Comparison of ENCODE assay signal across 11 cellular contexts in the genomic region with DNA sequence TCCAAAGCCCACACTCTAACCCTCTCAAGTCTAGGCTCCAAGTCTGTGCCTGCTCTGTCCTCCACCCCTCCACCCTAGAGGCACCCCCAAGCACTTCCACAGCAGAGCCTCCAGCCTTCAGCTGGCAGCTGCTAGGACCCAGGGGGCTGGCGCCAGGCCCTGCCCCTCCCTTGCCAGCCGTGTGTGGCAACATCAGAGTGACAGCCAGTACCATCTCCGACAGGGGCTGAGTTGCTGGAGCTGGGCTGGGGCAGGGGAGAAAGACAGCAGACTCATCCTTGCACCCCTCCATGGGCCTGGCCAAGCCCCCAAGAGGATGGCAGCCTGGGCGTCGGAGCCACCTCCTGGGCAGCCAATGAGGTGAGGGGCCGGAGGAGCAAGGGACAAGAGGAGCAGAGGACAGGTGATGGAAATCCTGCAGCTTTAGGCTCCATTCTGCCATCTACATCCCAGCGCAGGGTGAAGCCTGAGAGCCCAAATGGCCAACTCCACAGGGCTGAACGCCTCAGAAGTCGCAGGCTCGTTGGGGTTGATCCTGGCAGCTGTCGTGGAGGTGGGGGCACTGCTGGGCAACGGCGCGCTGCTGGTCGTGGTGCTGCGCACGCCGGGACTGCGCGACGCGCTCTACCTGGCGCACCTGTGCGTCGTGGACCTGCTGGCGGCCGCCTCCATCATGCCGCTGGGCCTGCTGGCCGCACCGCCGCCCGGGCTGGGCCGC. TPM values are rescaled to one million over a fixed set of nuclear protein-coding genes. Genes with fewer than 3 reads are reported as not detected.
DNase-seq lines count a peak whose midpoint lies in the region; ATAC-seq, FAIRE-seq and TF ChIP-seq lines count a peak whose summit lies in the region.
"Had no signal": no experiment of that assay in that cellular context is flagged by ENCODE, and none has a peak within 500 bp of the region (broad histone marks: within the 10 kb centered on the region; RNA-seq: fewer than 3 reads in every experiment).

A gene with protein sequence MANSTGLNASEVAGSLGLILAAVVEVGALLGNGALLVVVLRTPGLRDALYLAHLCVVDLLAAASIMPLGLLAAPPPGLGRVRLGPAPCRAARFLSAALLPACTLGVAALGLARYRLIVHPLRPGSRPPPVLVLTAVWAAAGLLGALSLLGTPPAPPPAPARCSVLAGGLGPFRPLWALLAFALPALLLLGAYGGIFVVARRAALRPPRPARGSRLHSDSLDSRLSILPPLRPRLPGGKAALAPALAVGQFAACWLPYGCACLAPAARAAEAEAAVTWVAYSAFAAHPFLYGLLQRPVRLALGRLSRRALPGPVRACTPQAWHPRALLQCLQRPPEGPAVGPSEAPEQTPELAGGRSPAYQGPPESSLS (plus strand): TSS at position 207 of the 718 bp plus-strand sequence. CDS start 272 bp downstream, at position 479.

- H3K4me3 ChIP-seq in HCT116 (replicated peaks in 1 of 2; ENCODE audit: low read depth in 1 of 2, low read length in 2 of 2) (no peak within 1 kb of the TSS), astrocyte of the cerebellum (ENCODE audit: low read depth, low read length) (peak within 1 kb of the TSS; percentile 26), keratinocyte (ENCODE audit: control insufficient read depth in 2 of 3, extremely low read depth in 1 of 3, insufficient read depth in 2 of 3, low read depth in 1 of 3, low read length in 3 of 3) (peak within 1 kb of the TSS in 1 of 3 experiments; percentile 20), skeletal muscle tissue (ENCODE audit: low read length in 3 of 3) (peak within 1 kb of the TSS; percentile 59 to 75 (median 65)), Caco-2 (ENCODE audit: low read depth, low read length) (no peak within 1 kb of the TSS)

- no peak for TF ChIP-seq CTCF in HCT116 (IDR thresholded peaks at IDR 0.05 in 2 of 3, conservative IDR thresholded peaks at IDR 0.05 in 1 of 3; ENCODE audit: borderline replicate concordance in 1 of 3, insufficient read depth in 1 of 3, low read depth in 2 of 3, low read length in 2 of 3)
- no peak for TF ChIP-seq CTCF in astrocyte of the cerebellum (IDR thresholded peaks at IDR 0.05; ENCODE audit: low read depth, low read length, missing control alignments)
- no peak for TF ChIP-seq CTCF in keratinocyte (optimal IDR thresholded peaks at IDR 0.05 in 1 of 3, IDR thresholded peaks at IDR 0.05 in 1 of 3, conservative IDR thresholded peaks at IDR 0.05 in 1 of 3; ENCODE audit: extremely low read depth in 1 of 3, insufficient read depth in 2 of 3, low read length in 3 of 3)
- TF ChIP-seq CTCF in Caco-2 (IDR thresholded peaks at IDR 0.05; ENCODE audit: insufficient read depth in 1 of 2, low read depth in 1 of 2, low read length in 1 of 2, severe bottlenecking in 1 of 2, unreplicated experiment in 1 of 2): no peak

- no peak within 1 kb of the TSS for H3K27ac Mint-ChIP-seq in Caco-2 (ENCODE audit: unreplicated experiment)

- 0 out of 4 replicates have a peak, but pooled peaks cover 0 to 3% of the 10 kb centered on the region in 2 experiments for H3K36me3 ChIP-seq in HCT116 (ENCODE audit: control insufficient read depth in 1 of 2, insufficient read depth in 2 of 2, low read length in 2 of 2)
- H3K36me3 ChIP-seq in keratinocyte (ENCODE audit: control insufficient read depth in 2 of 2, extremely low read depth in 1 of 2, insufficient read depth in 2 of 2, low read length in 2 of 2): peaks cover 0 to 19% of the 10 kb centered on the region in 2 experiments
- peaks cover 9 to 31% (median 17%) of the 10 kb centered on the region in 3 donors for H3K36me3 ChIP-seq in skeletal muscle tissue (ENCODE audit: control insufficient read depth in 3 of 3, insufficient read depth in 3 of 3, low read length in 3 of 3)
- H3K36me3 ChIP-seq in Caco-2 (ENCODE audit: control insufficient read depth, insufficient read depth, low read length): no peaks in the 10 kb centered on the region

- CTCF ChIA-PET in HCT116 (lab: Charles Lee) (no interaction called here), Caco-2 (lab: Charles Lee) (no interaction called here)

- H3K4me2 ChIP-seq in HCT116 (ENCODE audit: low read length): no peak within 1 kb of the TSS
- H3K4me2 ChIP-seq in keratinocyte (ENCODE audit: control insufficient read depth, extremely low read depth, insufficient read depth, low read depth, low read length): peak within 1 kb of the TSS; percentile 54

- H3K79me2 ChIP-seq in HCT116 (ENCODE audit: insufficient read depth, low read length) (no peaks in the 10 kb centered on the region), keratinocyte (ENCODE audit: control insufficient read depth, insufficient read depth, low read length) (no peaks in the 10 kb centered on the region)

- POLR2A ChIA-PET in HCT116 (lab: Charles Lee) (no interaction called here), Caco-2 (lab: Charles Lee) (no interaction called here)

- no peak within 1 kb of the TSS for H3K9ac ChIP-seq in HCT116 (ENCODE audit: low read length)
- no peak within 1 kb of the TSS for H3K9ac ChIP-seq in keratinocyte (ENCODE audit: control insufficient read depth, extremely low read depth, insufficient read depth, low read length)
- peak within 1 kb of the TSS; percentile 57 to 83 (median 69) for H3K9ac ChIP-seq in skeletal muscle tissue (ENCODE audit: low read depth in 1 of 3, low read length in 3 of 3)

- peak; percentile 31 for ATAC-seq in HCT116

- DNase-seq in HCT116 (ENCODE audit: low read depth, low spot score) (no peak), astrocyte of the cerebellum (ENCODE audit: low read depth) (no peak), keratinocyte (ENCODE audit: low read depth, low spot score) (no peak), NOMO-1 treated with DMSO at 0.1 percent for 48 hours (lab: John Stamatoyannopoulos, UW; ENCODE audit: unreplicated experiment) (no peak), NCI-H2107 (lab: John Stamatoyannopoulos, UW) (no peak), Caco-2 (no peak), NCI-H146 (lab: John Stamatoyannopoulos, UW) (no peak)
- DNase-seq: effector CD4-positive, alpha-beta T cell had no signal

- no peak for TF ChIP-seq RAD21 in HCT116 (IDR thresholded peaks at IDR 0.05; ENCODE audit: low read depth)

- H3K4me1 Mint-ChIP-seq in Caco-2 (ENCODE audit: low read depth, unreplicated experiment): no peaks in the 10 kb centered on the region

- H3K9me3 ChIP-seq in HCT116 (ENCODE audit: control insufficient read depth in 1 of 2, insufficient read depth in 1 of 2, low read depth in 1 of 2, low read length in 2 of 2): no peaks in the 10 kb centered on the region
- H3K9me3 ChIP-seq in keratinocyte (ENCODE audit: control insufficient read depth, low read depth, low read length): no peaks in the 10 kb centered on the region
- H3K9me3 ChIP-seq in skeletal muscle tissue (ENCODE audit: control insufficient read depth in 3 of 3, low read length in 3 of 3): no peaks in the 10 kb centered on the region
- H3K9me3 ChIP-seq in Caco-2: no peaks in the 10 kb centered on the region

- H3K4me1 ChIP-seq in HCT116 (ENCODE audit: control insufficient read depth in 1 of 2, insufficient read depth in 2 of 2, low read length in 2 of 2) (no peaks in the 10 kb centered on the region), keratinocyte (ENCODE audit: control insufficient read depth, extremely low read depth, insufficient read depth, low read length) (peaks cover 11% of the 10 kb centered on the region), skeletal muscle tissue (ENCODE audit: control insufficient read depth in 3 of 3, insufficient read depth in 3 of 3, low read length in 3 of 3) (peaks cover 11 to 19% (median 17%) of the 10 kb centered on the region in 3 donors), Caco-2 (no peaks in the 10 kb centered on the region)

- peaks cover 2% of the 10 kb centered on the region for H3K27me3 Mint-ChIP-seq in Caco-2 (ENCODE audit: insufficient read depth, unreplicated experiment)

- H3K36me3 Mint-ChIP-seq in Caco-2 (ENCODE audit: insufficient read depth, unreplicated experiment): no peaks in the 10 kb centered on the region

- H4K20me1 ChIP-seq in HCT116 (ENCODE audit: insufficient read depth) (no peaks in the 10 kb centered on the region), keratinocyte (ENCODE audit: control insufficient read depth, extremely low read depth, insufficient read depth, low read length) (no peaks in the 10 kb centered on the region)

- dilution Hi-C loops in keratinocyte (cut with MboI; ENCODE audit: extremely low pct_ligation_motif_present, low sequenced_read_pairs): no loop called here

- in situ Hi-C loops in astrocyte of the cerebellum (cut with HindIII; ENCODE audit: low sequenced_read_pairs): no loop called here

- no peak within 1 kb of the TSS for H3K27ac ChIP-seq in HCT116 (ENCODE audit: low read depth, low read length)
- no peak within 1 kb of the TSS for H3K27ac ChIP-seq in keratinocyte (ENCODE audit: control insufficient read depth, insufficient read depth, low read length)
- H3K27ac ChIP-seq in skeletal muscle tissue (ENCODE audit: low read depth, low read length): peak within 1 kb of the TSS; percentile 56

- no peak for TF ChIP-seq POLR2A in HCT116 (IDR thresholded peaks at IDR 0.05; ENCODE audit: borderline replicate concordance, extremely low read depth, insufficient read depth, insufficient read length)

- no peaks in the 10 kb centered on the region for H3K9me1 ChIP-seq in keratinocyte (ENCODE audit: control insufficient read depth, extremely low read depth, insufficient read depth, low read length)

- RAD21 ChIA-PET in HCT116 (lab: Charles Lee; ENCODE audit: low non-redundant PET in 1 of 2, low total read pairs in 2 of 2, uncharacterized antibody in 2 of 2, unreplicated experiment in 2 of 2): no interaction called here

- no TSS peak for BruUV-seq in HCT116 (replicated peaks; lab: Mats Ljungman, UMichigan)
- BruUV-seq in Caco-2 (replicated peaks; lab: Mats Ljungman, UMichigan): no TSS peak

- no peaks in the 10 kb centered on the region for H3K9me3 Mint-ChIP-seq in Caco-2 (ENCODE audit: unreplicated experiment)

- FAIRE-seq in keratinocyte (lab: Jason Lieb, UNC): no peak
- FAIRE-seq: GM18507 had no signal

- H2AFZ ChIP-seq in HCT116 (ENCODE audit: low read depth, low read length, poor library complexity, severe bottlenecking) (no peak within 1 kb of the TSS), keratinocyte (ENCODE audit: control insufficient read depth, low read length) (no peak within 1 kb of the TSS)

- intact Hi-C loops in HCT116 (cut with micrococcal nuclease): no loop called here
- intact Hi-C loops in Caco-2 (cut with micrococcal nuclease; ENCODE audit: unreplicated experiment): no loop called here

- H3K9me2 ChIP-seq in HCT116 (ENCODE audit: insufficient read depth): no peaks in the 10 kb centered on the region

- H3K27me3 ChIP-seq in HCT116 (ENCODE audit: insufficient read depth, low read length) (no peaks in the 10 kb centered on the region), keratinocyte (ENCODE audit: control insufficient read depth, extremely low read depth, insufficient read depth, low read length) (peaks cover 28% of the 10 kb centered on the region), skeletal muscle tissue (ENCODE audit: control insufficient read depth in 3 of 3, insufficient read depth in 3 of 3, low read length in 3 of 3) (no peaks in the 10 kb centered on the region), Caco-2 (replicated peaks; ENCODE audit: control insufficient read depth, insufficient read depth, low read length) (no peaks in the 10 kb centered on the region)

- no peak within 1 kb of the TSS for H3K4me3 Mint-ChIP-seq in Caco-2 (ENCODE audit: unreplicated experiment)

RNA-seq across cellular contexts. Expression of the gene that starts here (rescaled TPM):
- total RNA-seq in HCT116 (2021; ENCODE audit: unreplicated experiment) (not detected), skeletal muscle tissue (0.52 TPM), Caco-2 (2022) (not detected in 2 replicates)
- polyA plus RNA-seq in HCT116 (2012): 0.09 TPM in 1 of 2 replicates, not detected in the other
- not detected in 3 replicates for polyA plus RNA-seq in keratinocyte
- not detected for polyA plus RNA-seq in keratinocyte (2011; ENCODE audit: low read depth)
- not detected in 2 replicates for polyA plus RNA-seq in keratinocyte (2011; cell fraction: cytosol; rRNA removed)
- polyA plus RNA-seq in keratinocyte (2011; cell fraction: nucleus; rRNA removed): not detected in 2 replicates
- not detected in 2 replicates for polyA plus RNA-seq in keratinocyte (2012; ENCODE audit: low replicate concordance)
- polyA minus RNA-seq in keratinocyte: not detected in 3 replicates
- not detected for polyA minus RNA-seq in keratinocyte (2011; cell fraction: cytosol; rRNA and poly(A)+ RNA removed)
- polyA minus RNA-seq in keratinocyte (2011; cell fraction: nucleus; rRNA and poly(A)+ RNA removed): not detected in 2 replicates
- total RNA-seq: T-helper 2 cell treated with Interferon-gamma antibody and Interleukin-4, amounts not matched to agents 100 ng/mL and 5 ng/mL, for 36 hours had no signal

Comparison
In these comparisons a context has a peak if more than half of its experiments do, and no peak if none do; other contexts are left out.
1. Peak in ATAC-seq in HCT116; RNA of the gene not detected or under 1 TPM.
2. H3K4me3 ChIP-seq: peak in astrocyte of the cerebellum (single experiment) and skeletal muscle tissue (3 of 3); none in HCT116 (0 of 2) and Caco-2 (single experiment).
3. H3K9ac ChIP-seq: peak in skeletal muscle tissue (3 of 3); none in HCT116 (single experiment) and keratinocyte (single experiment).